14 cellular contexts compared by ENCODE assay signal in the genomic region with DNA sequence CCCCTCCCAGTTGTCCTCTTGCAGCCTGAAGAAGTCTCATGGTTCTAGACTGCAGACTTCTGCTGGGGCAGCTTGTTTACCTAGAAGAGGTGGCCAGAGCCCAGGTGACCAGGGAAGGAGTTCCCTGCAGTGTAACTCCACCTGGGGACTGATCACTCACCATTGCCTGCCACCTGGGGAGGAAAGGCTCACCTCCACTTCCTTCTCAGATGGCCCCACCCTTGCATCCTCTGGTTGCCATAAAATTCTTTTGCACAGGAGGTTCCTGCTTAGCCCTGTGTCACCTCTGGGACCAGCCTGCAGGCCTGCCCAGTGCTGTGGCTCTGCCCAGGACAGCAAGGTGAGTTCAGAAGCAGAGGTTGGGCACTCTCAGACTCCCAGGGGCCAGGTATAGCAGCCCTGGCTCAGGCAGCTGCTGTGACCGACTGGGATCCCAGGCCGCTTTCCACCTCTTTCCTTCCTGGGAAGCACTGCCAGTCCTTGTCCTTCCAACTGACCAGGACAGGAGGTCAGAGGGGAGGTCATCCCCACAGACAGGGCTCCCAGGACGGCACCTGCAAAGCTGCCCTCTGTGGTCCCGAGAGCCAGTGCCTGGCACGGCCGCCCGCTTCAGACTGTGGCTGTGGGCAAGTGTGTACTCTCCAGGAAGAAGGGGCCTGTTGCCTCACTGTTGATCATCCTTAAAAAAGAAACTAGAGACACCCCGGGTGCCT.
"Had no signal": no experiment of that assay in that cellular context is flagged by ENCODE, and none has a peak within 500 bp of the region (broad histone marks: within the 10 kb centered on the region; RNA-seq: fewer than 3 reads in every experiment).

No MANE protein-coding gene starts in this region.

- H3K4me1 ChIP-seq: esophagus squamous epithelium, neural progenitor cell, parathyroid adenoma, tibial artery had no signal

- ATAC-seq: activated naive CD4-positive, alpha-beta T cell treated with anti-CD3 and anti-CD28 coated beads, Interleukin-2, amount 50 U/mL, for 72 hours; left ventricle myocardium superior; stimulated activated memory B cell treated with anti-CD40 and anti-IgM and Interleukin-4, amounts not matched to agents 10 μg/mL and 1 μg/mL and 100 μg/mL, for 72 hours had no signal

- H3K4me3 ChIP-seq: esophagus squamous epithelium, neural progenitor cell, tibial artery had no signal

- H3K27me3 ChIP-seq: neural progenitor cell had no signal

- DNase-seq: activated CD4-positive, alpha-beta T cell treated with anti-CD3 and anti-CD28 coated beads for 1 hour; activated effector memory CD4-positive, alpha-beta T cell treated with anti-CD3 and anti-CD28 coated beads, Interleukin-2, amount 50 U/mL, for 16 hours; activated T-cell treated with anti-CD3 and anti-CD28 coated beads, Interleukin-2, amount 50 U/mL, for 24 hours; amniotic stem cell; esophagus squamous epithelium; foreskin fibroblast; left ventricle myocardium superior; mesenchymal stem cell; retina had no signal

- H3K36me3 ChIP-seq: esophagus squamous epithelium, neural progenitor cell, tibial artery had no signal

- H3K27ac ChIP-seq: esophagus squamous epithelium, neural progenitor cell, parathyroid adenoma, tibial artery had no signal
